Comparison of ENCODE assay signal across 8 cellular contexts in the genomic region with DNA sequence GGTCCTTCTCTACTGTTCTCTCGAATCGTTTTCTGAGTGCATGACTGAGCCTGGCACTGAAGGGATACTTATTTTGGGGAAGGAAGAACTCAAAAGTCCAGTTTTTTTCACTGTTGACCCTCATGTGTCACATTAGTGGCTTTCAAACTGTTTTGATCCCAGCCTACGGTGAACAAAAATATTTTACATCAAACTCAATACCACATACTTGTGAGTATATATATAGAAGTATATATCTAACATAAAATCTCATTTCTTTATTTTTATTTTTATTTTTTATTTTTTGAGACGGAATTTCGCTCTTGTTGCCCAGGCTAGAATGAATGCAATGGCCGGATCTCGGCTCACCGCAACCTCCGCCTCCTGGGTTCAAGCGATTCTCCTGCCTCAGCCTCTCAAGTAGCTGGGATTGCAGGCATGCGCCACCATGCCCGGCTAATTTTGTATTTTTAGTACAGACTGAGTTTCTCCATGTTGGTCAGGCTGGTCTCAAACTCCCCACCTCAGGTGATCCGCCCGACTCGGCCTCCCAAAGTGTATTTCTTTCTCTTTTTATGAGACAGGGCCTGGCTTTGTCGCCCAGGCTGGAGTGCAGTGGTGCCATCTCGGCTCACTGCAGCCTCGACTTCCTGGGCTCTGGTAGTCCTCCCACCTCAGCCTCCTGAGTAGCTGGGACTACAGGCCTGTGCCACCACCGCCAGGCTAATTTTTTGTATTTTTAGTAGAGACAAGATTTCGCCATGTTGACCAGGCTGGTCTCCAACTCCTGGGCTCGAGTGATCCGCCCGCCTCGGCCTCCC. TPM values are rescaled to one million over a fixed set of nuclear protein-coding genes. Genes with fewer than 3 reads are reported as not detected.
DNase-seq lines count a peak whose midpoint lies in the region; ATAC-seq and TF ChIP-seq lines count a peak whose summit lies in the region.
"Not testable (repeated sequence)": the region's sequence is repeated elsewhere in the genome, so short reads cannot be mapped to it uniquely, and the experiment has no call there.

No MANE protein-coding gene starts in this region.

- H3K9me3 Mint-ChIP-seq in activated T-helper 1 cell treated with anti-CD3 and anti-CD28 coated beads, Interleukin-12 subunit alpha, Interleukin-12 subunit beta, Interleukin-2, Interleukin-4 antibody, amounts not matched to agents 30 ng/mL and 10 ng/mL and 1 ng/mL, durations not matched to agents 14 hours and 24 hours and 36 hours, result peaks cover 10% of the 10 kb centered on the region

- peak overlapping the region; percentile 99 for H3K4me2 ChIP-seq in PC-3 (ENCODE audit: low read length)

- peak overlapping the region; percentile 98 for H3K4me3 Mint-ChIP-seq in activated T-helper 1 cell treated with anti-CD3 and anti-CD28 coated beads, Interleukin-12 subunit alpha, Interleukin-12 subunit beta, Interleukin-2, Interleukin-4 antibody, amounts not matched to agents 30 ng/mL and 10 ng/mL and 1 ng/mL, durations not matched to agents 14 hours and 24 hours and 36 hours

- H3K27me3 ChIP-seq in PC-3 (ENCODE audit: low read length); heart left ventricle; mononuclear cell (ENCODE audit: insufficient read depth, low read length); vagina: not testable (repeated sequence)

- H3K27ac Mint-ChIP-seq in activated T-helper 1 cell treated with anti-CD3 and anti-CD28 coated beads, Interleukin-12 subunit alpha, Interleukin-12 subunit beta, Interleukin-2, Interleukin-4 antibody, amounts not matched to agents 30 ng/mL and 10 ng/mL and 1 ng/mL, durations not matched to agents 14 hours and 24 hours and 36 hours, result peak overlapping the region; percentile 96

- H4K20me1 ChIP-seq in PC-3 (ENCODE audit: low read length), result not testable (repeated sequence)

- TSS peak; percentile 95 for BruUV-seq in PC-3 (replicated peaks; lab: Mats Ljungman, UMichigan)

- POLR2A ChIA-PET in PC-3 (lab: Charles Lee; ENCODE audit: unreplicated experiment), result not testable (repeated sequence)

- not testable (repeated sequence) for H3K4me1 Mint-ChIP-seq in activated T-helper 1 cell treated with anti-CD3 and anti-CD28 coated beads, Interleukin-12 subunit alpha, Interleukin-12 subunit beta, Interleukin-2, Interleukin-4 antibody, amounts not matched to agents 30 ng/mL and 10 ng/mL and 1 ng/mL, durations not matched to agents 14 hours and 24 hours and 36 hours (ENCODE audit: low read depth)

- not testable (repeated sequence) for H3K9me2 ChIP-seq in PC-3 (replicated peaks; ENCODE audit: low read length)

- TF ChIP-seq POLR2A in heart left ventricle (IDR thresholded peaks at IDR 0.05); vagina (IDR thresholded peaks at IDR 0.05): not testable (repeated sequence)

- intact Hi-C loops in PC-3 (cut with micrococcal nuclease), result loop anchor here (2.0 kb wide), 1 partner anchor 52 kb away; a partner anchor contains a TSS
- intact Hi-C loops in activated T-helper 1 cell treated with anti-CD3 and anti-CD28 coated beads, Interleukin-12 subunit alpha, Interleukin-12 subunit beta, Interleukin-2, Interleukin-4 antibody, amounts not matched to agents 30 ng/mL and 10 ng/mL and 1 ng/mL, durations not matched to agents 14 hours and 24 hours and 36 hours (cut with micrococcal nuclease), result loop anchor here (2.0 to 5.0 kb wide), 5 partner anchors 92 to 739 kb away; a partner anchor contains a TSS
- intact Hi-C loops in heart left ventricle (cut with DNase I), result loop anchor here in 8 of 10 donors (2.0 to 10.0 kb wide), 5 partner anchors 51 to 124 kb away; a partner anchor contains a TSS
- intact Hi-C loops in vagina (cut with DNase I), result not testable (repeated sequence)

- TF ChIP-seq CTCF in GM12864 (IDR thresholded peaks at IDR 0.05; ENCODE audit: low read depth, low read length, missing control alignments); PC-3 (conservative IDR thresholded peaks at IDR 0.05; ENCODE audit: low read depth, low read length); choroid plexus epithelial cell (conservative IDR thresholded peaks at IDR 0.05; ENCODE audit: low read depth, low read length); heart left ventricle (IDR thresholded peaks at IDR 0.05); vagina (IDR thresholded peaks at IDR 0.05): not testable (repeated sequence)

- not testable (repeated sequence) for H3K36me3 Mint-ChIP-seq in activated T-helper 1 cell treated with anti-CD3 and anti-CD28 coated beads, Interleukin-12 subunit alpha, Interleukin-12 subunit beta, Interleukin-2, Interleukin-4 antibody, amounts not matched to agents 30 ng/mL and 10 ng/mL and 1 ng/mL, durations not matched to agents 14 hours and 24 hours and 36 hours (ENCODE audit: low read depth)

- peak overlapping the region; percentile 97 for H2AFZ ChIP-seq in PC-3 (ENCODE audit: low read length)

- peaks cover 10% of the 10 kb centered on the region for H3K79me2 ChIP-seq in PC-3 (ENCODE audit: low read length)

- CTCF ChIA-PET in PC-3 (lab: Charles Lee), result not testable (repeated sequence)

- not testable (repeated sequence) for DNase-seq in GM12864 (ENCODE audit: low read depth); PC-3; activated T-helper 1 cell treated with anti-CD3 and anti-CD28 coated beads, Interleukin-12 subunit alpha, Interleukin-12 subunit beta, Interleukin-2, Interleukin-4 antibody, amounts not matched to agents 30 ng/mL and 10 ng/mL and 1 ng/mL, durations not matched to agents 14 hours and 24 hours and 36 hours (ENCODE audit: low spot score); choroid plexus epithelial cell (ENCODE audit: low read depth); skeletal muscle cell (ENCODE audit: low read depth); vagina (ENCODE audit: extremely low spot score in 2 of 2)
- DNase-seq in heart left ventricle, result peak in 1 of 5 donors; percentile 22

- H3K36me3 ChIP-seq in PC-3 (ENCODE audit: low read depth, low read length); heart left ventricle; vagina: not testable (repeated sequence)

- H3K9me3 ChIP-seq in PC-3 (ENCODE audit: low read length); heart left ventricle; mononuclear cell (ENCODE audit: low read depth, low read length); vagina: not testable (repeated sequence)

- H3K4me1 ChIP-seq in PC-3 (ENCODE audit: insufficient read depth, low read length), result not testable (repeated sequence)
- H3K4me1 ChIP-seq in heart left ventricle, result peaks cover 0 to 19% (median 9%) of the 10 kb centered on the region in 12 donors
- peaks cover 17% of the 10 kb centered on the region for H3K4me1 ChIP-seq in mononuclear cell (ENCODE audit: insufficient read depth, low read length)
- peaks cover 15% of the 10 kb centered on the region for H3K4me1 ChIP-seq in vagina

- 84 to 88% (median 85%) methylated on average over 23 to 24 of the region's 24 CpGs for whole genome bisulfite sequencing in heart left ventricle, 4 donors

- H3K4me3 ChIP-seq in GM12864 (ENCODE audit: low read depth, low read length) (peak overlapping the region; percentile 79), PC-3 (ENCODE audit: low read length) (peak overlapping the region; percentile 93), choroid plexus epithelial cell (ENCODE audit: low read depth, low read length) (peak overlapping the region; percentile 84), heart left ventricle (peak overlapping the region; percentile 56 to 78 (median 66)), mononuclear cell (ENCODE audit: low read length) (peak overlapping the region; percentile 57), skeletal muscle cell (ENCODE audit: low read depth, low read length) (peak overlapping the region; percentile 82), vagina (peak overlapping the region; percentile 54 to 78)

- H3K27ac ChIP-seq in PC-3 (ENCODE audit: low read length), result peak overlapping the region; percentile 79
- H3K27ac ChIP-seq in heart left ventricle, result peak overlapping the region; percentile 87 to 100 (median 96)
- H3K27ac ChIP-seq in vagina, result peak overlapping the region; percentile 96

- peak overlapping the region; percentile 98 for H3K9ac ChIP-seq in PC-3 (ENCODE audit: low read length)

- H3F3A ChIP-seq in PC-3 (ENCODE audit: low read length, unreplicated experiment), result not testable (repeated sequence)

- ATAC-seq in PC-3, heart left ventricle: not testable (repeated sequence)

- H3K27me3 Mint-ChIP-seq in activated T-helper 1 cell treated with anti-CD3 and anti-CD28 coated beads, Interleukin-12 subunit alpha, Interleukin-12 subunit beta, Interleukin-2, Interleukin-4 antibody, amounts not matched to agents 30 ng/mL and 10 ng/mL and 1 ng/mL, durations not matched to agents 14 hours and 24 hours and 36 hours (ENCODE audit: insufficient read depth), result not testable (repeated sequence)

RNA-seq across cellular contexts. Expression of a gene that starts 0.8 kb away (rescaled TPM):
- total RNA-seq in PC-3 (2014; rRNA removed) (6.6 and 8.8 TPM in 2 replicates), heart left ventricle (10 to 100 TPM in 5 of 9 donors, 1 to 10 TPM in 4; 6.8 to 24.7 (median 17.1) TPM), mononuclear cell (2.4 TPM), vagina (5.6 TPM)
- 12.3 and 13.9 TPM in 2 replicates for total RNA-seq in activated T-helper 1 cell treated with anti-CD3 and anti-CD28 coated beads, Interleukin-12 subunit alpha, Interleukin-12 subunit beta, Interleukin-2, Interleukin-4 antibody, amounts not matched to agents 30 ng/mL and 10 ng/mL and 1 ng/mL, durations not matched to agents 14 hours and 24 hours and 36 hours
- polyA plus RNA-seq in heart left ventricle, result 1 to 10 TPM; 3.6 to 9.1 TPM

RNA-seq across cellular contexts. Expression of a gene that starts 52.2 kb away (rescaled TPM):
- total RNA-seq in PC-3 (2014; rRNA removed), result 29.3 and 33.7 TPM in 2 replicates
- 32.0 and 37.2 TPM in 2 replicates for total RNA-seq in activated T-helper 1 cell treated with anti-CD3 and anti-CD28 coated beads, Interleukin-12 subunit alpha, Interleukin-12 subunit beta, Interleukin-2, Interleukin-4 antibody, amounts not matched to agents 30 ng/mL and 10 ng/mL and 1 ng/mL, durations not matched to agents 14 hours and 24 hours and 36 hours
- 100 to 1,000 TPM in 2 of 9 donors, 10 to 100 TPM in 7; 70.2 to 123 (median 79.7) TPM for total RNA-seq in heart left ventricle
- 100 to 1,000 TPM in 1 of 2 donors, 10 to 100 TPM in 1; 56.8 to 112 TPM for polyA plus RNA-seq in heart left ventricle
- total RNA-seq in mononuclear cell, result 3.9 TPM
- 28.2 TPM for total RNA-seq in vagina
